ENCODE assay signal across 8 cellular contexts in genomic region chr2:231104115-231104713, GRCh38. TPM values are rescaled to one million over a fixed set of nuclear protein-coding genes. Genes with fewer than 3 reads are reported as not detected.
DNase-seq lines count a peak whose midpoint lies in the region; ATAC-seq and TF ChIP-seq lines count a peak whose summit lies in the region.

No MANE protein-coding gene starts in this region.

- peaks cover 0 to 13% (median 3%) of the 10 kb centered on the region in 7 donors for H3K9me3 Mint-ChIP-seq in CD4-positive, CD25-positive, alpha-beta regulatory T cell

- peaks cover 22% of the 10 kb centered on the region for H3K36me3 Mint-ChIP-seq in CD4-positive, CD25-positive, alpha-beta regulatory T cell

- H3K4me3 Mint-ChIP-seq in CD4-positive, CD25-positive, alpha-beta regulatory T cell = no peak overlapping the region

- peak; percentile 20 to 77 (median 57) for DNase-seq in CD4-positive, CD25-positive, alpha-beta regulatory T cell
- DNase-seq in HS-27A (ENCODE audit: low read depth) (peak; percentile 19), SK-N-DZ (ENCODE audit: low spot score) (peak; percentile 32), adrenal gland (peak; percentile 56 to 94 (median 81)), left cardiac atrium (peak; percentile 34), retina (peak; percentile 50)

- TF ChIP-seq CTCF in adrenal gland (IDR thresholded peaks at IDR 0.05) = peak; percentile 78 to 96 (median 93)

- peaks cover 2 to 11% of the 10 kb centered on the region in 2 experiments for H3K9me3 ChIP-seq in CD4-positive, CD25-positive, alpha-beta regulatory T cell (ENCODE audit: control insufficient read depth in 2 of 2, low read length in 2 of 2)
- H3K9me3 ChIP-seq in adrenal gland (replicated peaks in 1 of 3) = peaks cover 0 to 9% (median 0%) of the 10 kb centered on the region in 3 donors

- no peak overlapping the region for H3K27ac Mint-ChIP-seq in CD4-positive, CD25-positive, alpha-beta regulatory T cell

- no peaks in the 10 kb centered on the region for H3K27me3 ChIP-seq in CD4-positive, CD25-positive, alpha-beta regulatory T cell (ENCODE audit: control insufficient read depth, insufficient read depth, low read length)
- no peaks in the 10 kb centered on the region for H3K27me3 ChIP-seq in adrenal gland

- no peaks in the 10 kb centered on the region for H3K27me3 Mint-ChIP-seq in CD4-positive, CD25-positive, alpha-beta regulatory T cell

- no peak overlapping the region for H3K4me3 ChIP-seq in CD4-positive, CD25-positive, alpha-beta regulatory T cell (ENCODE audit: low read depth, low read length)
- H3K4me3 ChIP-seq in adrenal gland = no peak overlapping the region

- no peaks in the 10 kb centered on the region for H3K4me1 ChIP-seq in CD4-positive, CD25-positive, alpha-beta regulatory T cell (ENCODE audit: control insufficient read depth, insufficient read depth, low read length, poor library complexity, severe bottlenecking)
- peaks cover 9 to 30% of the 10 kb centered on the region in 2 donors for H3K4me1 ChIP-seq in adrenal gland (replicated peaks in 1 of 2)

- no peak overlapping the region for H3K27ac ChIP-seq in CD4-positive, CD25-positive, alpha-beta regulatory T cell (ENCODE audit: insufficient read depth, low read length, poor library complexity, severe bottlenecking)
- peak overlapping the region; percentile 19 to 79 (median 69) for H3K27ac ChIP-seq in adrenal gland

- TF ChIP-seq POLR2A in adrenal gland (IDR thresholded peaks at IDR 0.05) = peak in 1 of 2 donors; percentile 9

- 1 to 5% (median 4%) methylated on average over 3 of the region's 3 CpGs for WGBS in adrenal gland, 4 donors

- peaks cover 29% of the 10 kb centered on the region for H3K36me3 ChIP-seq in CD4-positive, CD25-positive, alpha-beta regulatory T cell (ENCODE audit: control insufficient read depth, insufficient read depth, low read length)
- peaks cover 0 to 8% of the 10 kb centered on the region in 2 donors for H3K36me3 ChIP-seq in adrenal gland (replicated peaks in 1 of 2)

- H3K4me1 Mint-ChIP-seq in CD4-positive, CD25-positive, alpha-beta regulatory T cell = peaks cover 4 to 15% (median 9%) of the 10 kb centered on the region in 4 donors

- intact Hi-C loops in adrenal gland (cut with DNase I) = loop anchor here in 1 of 2 donors (10.0 kb wide), 2 partner anchors 91 to 311 kb away; partner anchors contain the start of gene ARMC9
- intact Hi-C loops in left cardiac atrium (cut with DNase I) = loop anchor here (5.0 to 10.0 kb wide), 3 partner anchors 91 to 351 kb away; partner anchors contain the start of gene ARMC9 (in 1 of the 2)

- ATAC-seq in CD4-positive, CD25-positive, alpha-beta regulatory T cell (ENCODE audit: low read depth in 2 of 2) = peak; percentile 84 to 87
- peak; percentile 65 for ATAC-seq in GM19035 (IDR thresholded peaks at IDR 0.05; ENCODE audit: unreplicated experiment)
- ATAC-seq in left cardiac atrium = peak; percentile 84 to 87
- ATAC-seq in GM19452 (IDR thresholded peaks at IDR 0.05; ENCODE audit: unreplicated experiment) = no peak

RNA-seq across cellular contexts. Expression of gene HTR2B, which starts 20.6 kb away (rescaled TPM):
- total RNA-seq in CD4-positive, CD25-positive, alpha-beta regulatory T cell = 0.17 TPM
- 1 to 10 TPM in 1 of 4 donors, under 1 TPM in 3; 0.08 to 1.2 (median 0.33) TPM for polyA plus RNA-seq in CD4-positive, CD25-positive, alpha-beta regulatory T cell
- not detected in 2 replicates for polyA plus RNA-seq in SK-N-DZ (2014; cell fraction: cytosol; rRNA removed)
- polyA plus RNA-seq in SK-N-DZ (2014; cell fraction: nucleus; rRNA removed) = not detected in 2 replicates
- total RNA-seq in adrenal gland = 10 to 100 TPM; 16.6 to 90.0 (median 50.6) TPM
- polyA plus RNA-seq in adrenal gland = 10 to 100 TPM in 2 of 3 donors, 1 to 10 TPM in 1; 3.1 to 17.9 (median 15.8) TPM
- 1 to 10 TPM in 1 of 2 donors, under 1 TPM in 1; 0.50 to 6.9 TPM for total RNA-seq in left cardiac atrium

RNA-seq across cellular contexts. Expression of gene PSMD1, which starts 47.5 kb away (rescaled TPM):
- total RNA-seq in CD4-positive, CD25-positive, alpha-beta regulatory T cell = 45.0 TPM
- 10 to 100 TPM; 48.6 to 70.7 (median 61.9) TPM for polyA plus RNA-seq in CD4-positive, CD25-positive, alpha-beta regulatory T cell
- 73.9 and 82.3 TPM in 2 replicates for polyA plus RNA-seq in SK-N-DZ (2014; cell fraction: cytosol; rRNA removed)
- polyA plus RNA-seq in SK-N-DZ (2014; cell fraction: nucleus; rRNA removed) = 36.6 and 74.6 TPM in 2 replicates
- 100 to 1,000 TPM in 2 of 8 donors, 10 to 100 TPM in 6; 50.4 to 153 (median 86.3) TPM for total RNA-seq in adrenal gland
- 100 to 1,000 TPM in 1 of 3 donors, 10 to 100 TPM in 2; 38.9 to 203 (median 68.7) TPM for polyA plus RNA-seq in adrenal gland
- 10 to 100 TPM; 66.9 to 84.6 TPM for total RNA-seq in left cardiac atrium

Comparison
In these comparisons a context has a peak if more than half of its experiments do, and no peak if none do; other contexts are left out.
1. DNase-seq: peak in every context shown above with its lines; median percentile 81 in adrenal gland; 57 in CD4-positive, CD25-positive, alpha-beta regulatory T cell; 50 in retina; 34 in left cardiac atrium; 32 in SK-N-DZ; 19 in HS-27A.